In the genomic region with DNA sequence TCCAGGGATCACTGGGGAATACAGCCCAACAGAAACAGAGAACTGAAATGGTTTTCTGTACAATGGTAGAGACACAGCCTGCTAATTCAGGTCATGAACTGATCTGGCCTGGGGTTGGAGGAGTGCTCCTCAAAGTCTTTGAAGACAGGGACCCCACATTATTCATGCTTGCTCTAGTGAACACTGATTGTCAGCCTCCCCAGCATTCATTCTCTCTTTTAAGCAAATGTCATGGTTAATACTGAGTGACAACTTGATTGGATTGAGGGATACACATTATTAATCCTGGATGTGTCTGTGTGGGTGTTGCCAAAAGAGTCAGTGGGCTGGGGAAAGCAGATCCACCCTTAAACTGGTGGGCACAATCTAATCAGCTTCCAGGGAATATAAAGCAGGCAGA, we compare ENCODE assay signal across 8 cellular contexts.
"Had no signal": no experiment of that assay in that cellular context is flagged by ENCODE, and none has a peak within 500 bp of the region (broad histone marks: within the 10 kb centered on the region; RNA-seq: fewer than 3 reads in every experiment).

No MANE protein-coding gene starts in this region.

- H2AFZ ChIP-seq: GM23248 had no signal

- H3K9me3 ChIP-seq: HAP-1 had no signal

- H3K27ac ChIP-seq: GM23248, HL-60 had no signal

- H3K4me3 Mint-ChIP-seq: HFFc6 had no signal

- H3K36me3 ChIP-seq: HAP-1 had no signal

- DNase-seq: GM23248, GOT3, H7, HFFc6, IMR-90 had no signal

- H3K4me1 ChIP-seq: HAP-1 had no signal

- H3K4me3 ChIP-seq: GM23248, HAP-1, K562 had no signal

- H3K27ac Mint-ChIP-seq: HFFc6 had no signal
